8 cellular contexts compared by ENCODE assay signal in the genomic region with DNA sequence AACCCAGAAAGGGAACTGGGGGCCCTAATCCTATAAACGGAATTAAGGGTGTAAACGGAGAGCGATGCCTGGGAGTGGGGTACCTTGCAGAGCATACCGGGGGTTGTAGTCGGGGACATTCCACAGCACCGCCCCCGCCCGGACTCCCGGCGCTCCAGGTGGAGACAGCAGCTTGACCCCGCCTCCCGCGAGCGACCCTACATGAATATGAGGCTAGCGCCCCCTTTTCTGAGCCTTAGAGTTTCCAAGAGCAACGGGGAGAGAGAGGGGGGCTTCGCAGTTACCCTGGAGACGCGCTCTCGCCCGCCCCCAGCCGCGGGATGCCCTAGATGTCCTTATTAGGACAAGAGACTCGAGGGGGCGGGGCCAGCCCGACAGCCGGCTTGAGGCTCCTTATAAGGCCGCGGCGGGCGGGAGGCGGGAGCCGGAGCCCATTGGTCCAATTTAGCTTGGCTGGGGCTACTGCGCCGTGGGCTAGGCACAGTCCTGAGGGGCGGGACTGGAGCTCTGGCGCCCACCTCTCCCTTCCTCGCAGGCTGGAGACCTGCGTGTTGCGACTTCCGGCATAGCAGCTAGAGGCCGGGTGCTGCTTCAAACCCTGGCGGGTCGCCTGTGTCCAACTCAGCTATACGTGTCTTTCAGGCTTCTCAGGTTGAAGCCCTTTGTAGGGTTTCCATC. TPM values are rescaled to one million over a fixed set of nuclear protein-coding genes. Genes with fewer than 3 reads are reported as not detected.
DNase-seq lines count a peak whose midpoint lies in the region; ATAC-seq and TF ChIP-seq lines count a peak whose summit lies in the region.

No MANE protein-coding gene starts in this region.

- DNase-seq in GM04504 (ENCODE audit: low read depth) (peak; percentile 91), NB4 (ENCODE audit: low read depth) (peak; percentile 100), SK-N-DZ (ENCODE audit: low spot score) (peak; percentile 100), germinal center (ENCODE audit: low spot score) (peak; percentile 96), non-pigmented ciliary epithelial cell (ENCODE audit: low read depth) (peak; percentile 88), superior temporal gyrus (ENCODE audit: extremely low spot score) (peak; percentile 96)
- peak; percentile 99 for DNase-seq in activated naive CD4-positive, alpha-beta T cell treated with anti-CD3 and anti-CD28 coated beads, Interleukin-2, amount 50 U/mL, for 16 hours

- peak overlapping the region; percentile 86 for H3K4me3 ChIP-seq in NB4 (ENCODE audit: low read depth, low read length)

- TF ChIP-seq POLR2A in NB4 (IDR thresholded peaks at IDR 0.05; ENCODE audit: extremely low read depth, insufficient read length): peak; percentile 98

- ATAC-seq in HG02571 (IDR thresholded peaks at IDR 0.05; ENCODE audit: unreplicated experiment): peak; percentile 51

- TF ChIP-seq CTCF in NB4 (IDR thresholded peaks at IDR 0.05; ENCODE audit: low read depth, low read length): no peak

RNA-seq across cellular contexts. Expression of gene MUS81, which starts 1.0 kb away (rescaled TPM):
- polyA plus RNA-seq in SK-N-DZ (2014; cell fraction: cytosol; rRNA removed): 35.2 and 44.5 TPM in 2 replicates
- 271 and 285 TPM in 2 replicates for polyA plus RNA-seq in SK-N-DZ (2014; cell fraction: nucleus; rRNA removed)

RNA-seq across cellular contexts. Expression of gene CFL1, which starts 1.3 kb away (rescaled TPM):
- polyA plus RNA-seq in SK-N-DZ (2014; cell fraction: cytosol; rRNA removed): 895 and 922 TPM in 2 replicates
- polyA plus RNA-seq in SK-N-DZ (2014; cell fraction: nucleus; rRNA removed): 402 and 457 TPM in 2 replicates

RNA-seq across cellular contexts. Expression of gene EFEMP2, which starts 13.3 kb away (rescaled TPM):
- polyA plus RNA-seq in SK-N-DZ (2014; cell fraction: cytosol; rRNA removed): 14.0 and 14.9 TPM in 2 replicates
- 46.4 and 59.5 TPM in 2 replicates for polyA plus RNA-seq in SK-N-DZ (2014; cell fraction: nucleus; rRNA removed)

RNA-seq across cellular contexts. Expression of gene CTSW, which starts 20.4 kb away (rescaled TPM):
- polyA plus RNA-seq in SK-N-DZ (2014; cell fraction: cytosol; rRNA removed): not detected in 2 replicates
- not detected in 2 replicates for polyA plus RNA-seq in SK-N-DZ (2014; cell fraction: nucleus; rRNA removed)

RNA-seq across cellular contexts. Expression of gene SNX32, which starts 25.5 kb away (rescaled TPM):
- 1.2 and 2.7 TPM in 2 replicates for polyA plus RNA-seq in SK-N-DZ (2014; cell fraction: cytosol; rRNA removed)
- polyA plus RNA-seq in SK-N-DZ (2014; cell fraction: nucleus; rRNA removed): 22.4 and 22.5 TPM in 2 replicates

Comparison
In these comparisons a context has a peak if more than half of its experiments do, and no peak if none do; other contexts are left out.
1. Peak in every context shown above with its lines: DNase-seq, ATAC-seq and H3K4me3 ChIP-seq.